Comparison of ENCODE assay signal across 30 cellular contexts in the genomic region with DNA sequence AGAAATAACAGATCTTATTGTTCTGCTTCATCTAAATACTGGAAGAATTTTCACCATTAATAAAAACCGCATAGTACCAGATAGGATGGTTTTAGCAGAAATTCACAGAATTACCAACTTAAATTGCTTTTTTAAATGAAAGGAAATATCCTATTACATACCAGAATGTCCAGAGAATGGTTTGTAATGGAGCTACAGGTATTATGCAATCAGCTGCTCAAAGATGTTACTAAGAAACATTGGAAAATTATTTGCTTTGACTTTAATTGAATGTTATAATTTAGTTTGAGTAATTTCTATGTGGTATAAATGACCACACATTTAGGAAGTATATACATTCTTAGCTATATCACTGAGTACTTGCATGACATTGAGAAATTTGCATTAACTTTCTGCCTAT.
"Had no signal": no experiment of that assay in that cellular context is flagged by ENCODE, and none has a peak within 500 bp of the region (broad histone marks: within the 10 kb centered on the region; RNA-seq: fewer than 3 reads in every experiment).

No MANE protein-coding gene starts in this region.

- ATAC-seq: activated CD8-positive, alpha-beta T cell treated with anti-CD3 and anti-CD28 coated beads for 36 hours; activated T-cell treated with anti-CD3 and anti-CD28 coated beads, Interleukin-2, amount 50 U/mL, for 72 hours; activated T-helper 17 cell treated with anti-CD3 and anti-CD28 coated beads, Interleukin-2, amount 50 U/mL, for 72 hours; PC-3 had no signal

- DNase-seq: activated CD4-positive, alpha-beta T cell treated with anti-CD3 and anti-CD28 coated beads, Interleukin-2, amount 10 ng/mL, durations not matched to agents 24 days and 14 days; activated CD4-positive, alpha-beta T cell treated with anti-CD3 and anti-CD28 coated beads, Interleukin-2, amount 50 U/mL, for 4 hours; activated CD8-positive, alpha-beta T cell treated with anti-CD3 and anti-CD28 coated beads for 36 hours; activated effector memory CD4-positive, alpha-beta T cell treated with anti-CD3 and anti-CD28 coated beads, Interleukin-2, amount 50 U/mL, for 16 hours; activated naive CD4-positive, alpha-beta T cell; activated naive CD4-positive, alpha-beta T cell treated with anti-CD3 and anti-CD28 coated beads, Interleukin-2, amount 50 U/mL, for 16 hours; activated naive CD8-positive, alpha-beta T cell treated with anti-CD3 and anti-CD28 coated beads for 36 hours; activated T-cell treated with anti-CD3 and anti-CD28 coated beads, Interleukin-2, amount 50 U/mL, for 1 hour; activated T-cell treated with anti-CD3 and anti-CD28 coated beads, Interleukin-2, amount 50 U/mL, for 72 hours; amniotic stem cell; aorta; brain microvascular endothelial cell; NCI-H1105; NCI-H1417 treated with DMSO at 0.1 percent for 48 hours; NCI-H187 treated with DMSO at 0.1 percent for 48 hours; NCI-H2081 treated with DMSO at 0.1 percent for 48 hours; NCI-H226; NCI-H446 treated with DMSO at 0.1 percent for 48 hours; NCI-H524; NK-92 treated with Interleukin-12 subunit alpha and Interleukin-12 subunit beta, amount 100 ng/mL, for 24 hours; PC-3; Peyer's patch; RPMI8226; SHP77 treated with DMSO at 0.1 percent for 48 hours; SK-N-SH had no signal

- H3K4me2 ChIP-seq: SK-N-SH had no signal

- H3K4me3 ChIP-seq: Peyer's patch, SJSA1 had no signal

- H3K27ac ChIP-seq: brain microvascular endothelial cell, Peyer's patch, SJSA1 had no signal

- H3K9ac ChIP-seq: SK-N-SH had no signal

- H3K27me3 ChIP-seq: brain microvascular endothelial cell, Peyer's patch, SJSA1 had no signal

- H3K9me3 ChIP-seq: Peyer's patch, SJSA1, SK-N-SH had no signal

- H3K4me1 ChIP-seq: Peyer's patch, SJSA1 had no signal

- FAIRE-seq: TTC549 had no signal

- H3K4me3 Mint-ChIP-seq: activated CD4-positive, alpha-beta T cell treated with anti-CD3 and anti-CD28 coated beads, Interleukin-2, amount 10 ng/mL, durations not matched to agents 24 days and 14 days; activated CD8-positive, alpha-beta T cell treated with anti-CD3 and anti-CD28 coated beads for 36 hours; activated naive CD8-positive, alpha-beta T cell treated with anti-CD3 and anti-CD28 coated beads for 36 hours; activated T-cell treated with anti-CD3 and anti-CD28 coated beads, Interleukin-2, amount 50 U/mL, for 72 hours; activated T-helper 17 cell treated with anti-CD3 and anti-CD28 coated beads, Interleukin-2, amount 50 U/mL, for 72 hours; T-helper 1 cell treated with Interleukin-12 subunit alpha and Interleukin-12 subunit beta and Interleukin-4 antibody, amounts not matched to agents 30 μg/mL and 1 μg/mL, for 36 hours; T-helper 2 cell treated with Interferon-gamma antibody and Interleukin-4, amounts not matched to agents 5 μg/mL and 100 μg/mL, for 36 hours had no signal

- H3K27me3 Mint-ChIP-seq: activated CD4-positive, alpha-beta T cell treated with anti-CD3 and anti-CD28 coated beads, Interleukin-2, amount 10 ng/mL, durations not matched to agents 24 days and 14 days; activated naive CD8-positive, alpha-beta T cell treated with anti-CD3 and anti-CD28 coated beads for 36 hours; activated T-helper 17 cell treated with anti-CD3 and anti-CD28 coated beads, Interleukin-2, amount 50 U/mL, for 72 hours had no signal

- H3K27ac Mint-ChIP-seq: activated CD4-positive, alpha-beta T cell treated with anti-CD3 and anti-CD28 coated beads, Interleukin-2, amount 10 ng/mL, durations not matched to agents 24 days and 14 days; activated CD8-positive, alpha-beta T cell treated with anti-CD3 and anti-CD28 coated beads for 36 hours; activated naive CD8-positive, alpha-beta T cell treated with anti-CD3 and anti-CD28 coated beads for 36 hours; activated T-cell treated with anti-CD3 and anti-CD28 coated beads, Interleukin-2, amount 50 U/mL, for 72 hours; activated T-helper 17 cell treated with anti-CD3 and anti-CD28 coated beads, Interleukin-2, amount 50 U/mL, for 72 hours; T-helper 1 cell treated with Interleukin-12 subunit alpha and Interleukin-12 subunit beta and Interleukin-4 antibody, amounts not matched to agents 30 μg/mL and 1 μg/mL, for 36 hours; T-helper 2 cell treated with Interferon-gamma antibody and Interleukin-4, amounts not matched to agents 5 μg/mL and 100 μg/mL, for 36 hours had no signal

- H3K36me3 ChIP-seq: brain microvascular endothelial cell, Peyer's patch, SJSA1 had no signal

- H3K4me1 Mint-ChIP-seq: activated CD4-positive, alpha-beta T cell treated with anti-CD3 and anti-CD28 coated beads, Interleukin-2, amount 10 ng/mL, durations not matched to agents 24 days and 14 days; activated naive CD8-positive, alpha-beta T cell treated with anti-CD3 and anti-CD28 coated beads for 36 hours; activated T-helper 17 cell treated with anti-CD3 and anti-CD28 coated beads, Interleukin-2, amount 50 U/mL, for 72 hours had no signal

- H3K36me3 Mint-ChIP-seq: activated naive CD8-positive, alpha-beta T cell treated with anti-CD3 and anti-CD28 coated beads for 36 hours had no signal

- H3K9me3 Mint-ChIP-seq: activated CD8-positive, alpha-beta T cell treated with anti-CD3 and anti-CD28 coated beads for 36 hours; activated T-helper 17 cell treated with anti-CD3 and anti-CD28 coated beads, Interleukin-2, amount 50 U/mL, for 72 hours had no signal
